Comparison of ENCODE assay signal across 28 cellular contexts in genomic region chr10:131785121-131785460, GRCh38.
"Had no signal": no experiment of that assay in that cellular context is flagged by ENCODE, and none has a peak within 500 bp of the region (broad histone marks: within the 10 kb centered on the region; RNA-seq: fewer than 3 reads in every experiment).

No MANE protein-coding gene starts in this region.

- ATAC-seq: left colon; mucosa of descending colon; natural killer cell treated with Interleukin-12 subunit alpha and Interleukin-12 subunit beta and Interleukin-15 and Interleukin-18, amount 100 ng/mL, for 72 hours; right lobe of liver; stimulated activated naive B cell treated with anti-CD40 and anti-IgM and Interleukin-4, amounts not matched to agents 10 μg/mL and 1 μg/mL and 100 μg/mL, for 72 hours had no signal

- H3K4me1 ChIP-seq: colonic mucosa, parathyroid adenoma, right lobe of liver, suprapubic skin, thyroid gland had no signal

- H3K79me2 ChIP-seq: parathyroid adenoma had no signal

- H3K4me3 Mint-ChIP-seq: central memory CD8-positive, alpha-beta T cell; immature natural killer cell; memory B cell; mesothelial cell of epicardium; natural killer cell treated with Interleukin-12 subunit alpha and Interleukin-12 subunit beta and Interleukin-15 and Interleukin-18, amount 100 ng/mL, for 72 hours; stimulated activated naive B cell treated with anti-CD40 and anti-IgM and Interleukin-4, amounts not matched to agents 10 μg/mL and 1 μg/mL and 100 μg/mL, for 72 hours; stimulated activated naive CD8-positive, alpha-beta T cell treated with anti-CD3 and anti-CD28 coated beads, Interleukin-15, Interleukin-2, amounts not matched to agents 100 ng/mL and 50 ng/mL, for 24 hours had no signal

- H3K27ac Mint-ChIP-seq: immature natural killer cell; memory B cell; mesothelial cell of epicardium; naive B cell; natural killer cell treated with Interleukin-12 subunit alpha and Interleukin-12 subunit beta and Interleukin-15 and Interleukin-18, amount 100 ng/mL, for 72 hours; progenitor cell of endocrine pancreas; stimulated activated naive B cell treated with anti-CD40 and anti-IgM and Interleukin-4, amounts not matched to agents 10 μg/mL and 1 μg/mL and 100 μg/mL, for 72 hours; stimulated activated naive CD8-positive, alpha-beta T cell treated with anti-CD3 and anti-CD28 coated beads, Interleukin-15, Interleukin-2, amounts not matched to agents 100 ng/mL and 50 ng/mL, for 24 hours had no signal

- H3K36me3 ChIP-seq: colonic mucosa, right lobe of liver, suprapubic skin, thyroid gland had no signal

- H3K9me3 Mint-ChIP-seq: natural killer cell treated with Interleukin-12 subunit alpha and Interleukin-12 subunit beta and Interleukin-15 and Interleukin-18, amount 100 ng/mL, for 72 hours had no signal

- H2AFZ ChIP-seq: parathyroid adenoma had no signal

- H3K9me3 ChIP-seq: colonic mucosa, mucosa of descending colon, right lobe of liver, suprapubic skin, thyroid gland had no signal

- H3K27me3 ChIP-seq: colonic mucosa, right lobe of liver, thyroid gland had no signal

- H3K4me1 Mint-ChIP-seq: central memory CD8-positive, alpha-beta T cell; immature natural killer cell; memory B cell; mesothelial cell of epicardium; stimulated activated naive B cell treated with anti-CD40 and anti-IgM and Interleukin-4, amounts not matched to agents 10 μg/mL and 1 μg/mL and 100 μg/mL, for 72 hours had no signal

- H3K27me3 Mint-ChIP-seq: progenitor cell of endocrine pancreas had no signal

- H3K9ac ChIP-seq: parathyroid adenoma had no signal

- H3K36me3 Mint-ChIP-seq: immature natural killer cell; mesothelial cell of epicardium; natural killer cell treated with Interleukin-12 subunit alpha and Interleukin-12 subunit beta and Interleukin-15 and Interleukin-18, amount 100 ng/mL, for 72 hours had no signal

- FAIRE-seq: endometrium, frontal cortex, small intestine had no signal

- H3K4me3 ChIP-seq: colonic mucosa, lung, mucosa of descending colon, right lobe of liver, suprapubic skin, thyroid gland had no signal

- H3K27ac ChIP-seq: colonic mucosa, parathyroid adenoma, right lobe of liver, suprapubic skin, thyroid gland had no signal

- DNase-seq: colonic mucosa; dermis blood vessel endothelial cell; effector memory CD4-positive, alpha-beta T cell; hypothalamus; immature natural killer cell; kidney glomerular epithelial cell; left colon; mucosa of descending colon; naive B cell; occipital lobe; right lobe of liver; small intestine; stimulated activated CD4-positive, alpha-beta T cell treated with anti-CD3 and anti-CD28 coated beads, Interleukin-15, amount 100 ng/mL, for 24 hours; stimulated activated CD4-positive, alpha-beta T cell treated with anti-CD3 and anti-CD28 coated beads, Interleukin-2, amount 100 ng/mL, for 48 hours; stimulated activated naive B cell treated with anti-CD40 and anti-IgM and Interleukin-4, amounts not matched to agents 10 μg/mL and 1 μg/mL and 100 μg/mL, for 72 hours; thyroid gland; trophoblast cell had no signal
